34 cellular contexts compared by ENCODE assay signal in the genomic region with DNA sequence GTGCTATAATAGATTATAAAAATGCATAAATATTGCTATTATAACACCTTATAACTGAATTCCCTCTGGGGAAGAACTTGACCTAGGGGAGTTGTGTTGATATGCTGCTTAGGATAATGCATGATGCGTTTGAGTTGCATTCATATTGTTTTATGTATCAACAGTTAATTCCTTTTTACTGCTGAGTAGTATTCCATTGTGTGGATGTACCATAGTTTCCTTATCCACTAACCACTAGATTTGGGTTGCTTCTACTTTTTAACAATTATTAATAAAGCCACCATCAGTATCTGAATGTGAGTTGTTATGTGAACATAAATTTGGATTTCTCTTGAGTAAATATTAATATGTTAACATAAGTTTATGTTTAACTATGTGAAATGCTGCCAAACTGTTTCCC.
"Had no signal": no experiment of that assay in that cellular context is flagged by ENCODE, and none has a peak within 500 bp of the region (broad histone marks: within the 10 kb centered on the region; RNA-seq: fewer than 3 reads in every experiment).

No MANE protein-coding gene starts in this region.

- H3K4me3 ChIP-seq: MG63 had no signal

- H3K36me3 ChIP-seq: MG63 had no signal

- H3K27me3 ChIP-seq: MG63 had no signal

- H3K9ac ChIP-seq: KMS-11 had no signal

- H3K27ac ChIP-seq: KMS-11 had no signal

- H3K4me2 ChIP-seq: KMS-11 had no signal

- DNase-seq: Karpas-422, Kasumi-1, MG63, MM.1S, MV-4-11, NCI-H1048, NCI-H1092, NCI-H1092 treated with DMSO at 0.1 percent for 48 hours, NCI-H1105, NCI-H1105 treated with DMSO at 0.1 percent for 48 hours, NCI-H1417, NCI-H1417 treated with DMSO at 0.1 percent for 48 hours, NCI-H1436, NCI-H1436 treated with DMSO at 0.1 percent for 48 hours, NCI-H146, NCI-H1694, NCI-H1694 treated with DMSO at 0.1 percent for 48 hours, NCI-H187, NCI-H187 treated with DMSO at 0.1 percent for 48 hours, NCI-H1930, NCI-H2029, NCI-H2029 treated with DMSO at 0.1 percent for 48 hours, NCI-H2081, NCI-H2081 treated with DMSO at 0.1 percent for 48 hours, NCI-H2107, NCI-H2171, NCI-H2171 treated with DMSO at 0.1 percent for 48 hours, NCI-H2227 treated with DMSO at 0.1 percent for 48 hours, NCI-H226, NCI-H345, NCI-H446, NCI-H446 treated with DMSO at 0.1 percent for 48 hours, NCI-H510A had no signal
